Comparison of ENCODE assay signal across 9 cellular contexts in the genomic region with DNA sequence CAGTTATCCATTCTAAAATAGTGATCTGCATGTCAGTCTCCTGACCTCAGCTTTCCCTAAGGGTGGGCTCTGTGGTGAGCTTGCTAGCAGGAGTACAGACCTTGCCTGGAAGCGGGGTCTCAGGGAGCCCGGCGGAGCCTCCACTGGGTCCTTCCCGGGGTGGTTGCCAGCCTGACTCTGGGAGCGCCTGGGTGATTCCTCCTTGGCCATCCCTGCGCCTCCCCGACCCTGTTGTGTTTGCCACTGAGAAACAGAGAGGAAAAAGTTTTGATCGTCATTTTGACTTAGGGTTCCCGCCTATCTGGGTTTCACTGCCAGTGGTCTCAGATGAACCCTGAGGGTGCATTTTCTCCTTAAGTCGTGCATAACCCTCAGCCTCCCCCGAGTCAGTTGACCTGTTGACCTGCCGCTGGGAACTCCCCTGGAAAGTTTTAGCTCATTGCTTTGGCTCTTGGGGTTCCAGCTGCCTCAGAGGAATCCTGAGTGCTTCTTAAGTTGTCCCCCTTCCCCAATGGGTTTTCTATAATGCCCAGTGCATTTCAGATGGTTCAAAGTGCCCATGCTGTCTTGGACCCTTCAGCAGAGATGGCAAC.
DNase-seq lines count a peak whose midpoint lies in the region; ATAC-seq, FAIRE-seq and TF ChIP-seq lines count a peak whose summit lies in the region.
"Had no signal": no experiment of that assay in that cellular context is flagged by ENCODE, and none has a peak within 500 bp of the region (broad histone marks: within the 10 kb centered on the region; RNA-seq: fewer than 3 reads in every experiment).

No MANE protein-coding gene starts in this region.

- ATAC-seq in GM19452 (IDR thresholded peaks at IDR 0.05; ENCODE audit: unreplicated experiment), result peak; percentile 17
- peak; percentile 18 for ATAC-seq in HG03432 (IDR thresholded peaks at IDR 0.05; ENCODE audit: unreplicated experiment)
- peak; percentile 6 for ATAC-seq in foreskin keratinocyte
- no peak for ATAC-seq in GM19467 (IDR thresholded peaks at IDR 0.05; ENCODE audit: unreplicated experiment)

- TF ChIP-seq CTCF in foreskin keratinocyte (conservative IDR thresholded peaks at IDR 0.05), result no peak
- TF ChIP-seq CTCF in uterus (IDR thresholded peaks at IDR 0.05), result no peak

- no peak overlapping the region for H3K4me3 ChIP-seq in uterus

- no peaks in the 10 kb centered on the region for H3K9me3 ChIP-seq in uterus

- no peak for FAIRE-seq in GM12891 (lab: Jason Lieb, UNC)

- intact Hi-C loops in uterus (cut with DNase I; ENCODE audit: low total_unique reads), result no loop called here

- H3K27me3 ChIP-seq in foreskin keratinocyte (no peaks in the 10 kb centered on the region), uterus (no peaks in the 10 kb centered on the region)

- TF ChIP-seq POLR2A in uterus (IDR thresholded peaks at IDR 0.05) (no peak), GM12891 (IDR thresholded peaks at IDR 0.05; ENCODE audit: low read depth, low read length) (no peak)

- no peaks in the 10 kb centered on the region for H3K36me3 ChIP-seq in uterus

- DNase-seq in foreskin keratinocyte (no peak), uterus (peak; percentile 46 to 47), GM12891 (ENCODE audit: insufficient read length, low spot score) (no peak), hypothalamus (lab: John Stamatoyannopoulos, UW) (no peak)
- DNase-seq: NCI-H146; stimulated activated CD4-positive, alpha-beta T cell treated with anti-CD3 and anti-CD28 coated beads, Interleukin-2, amount 100 ng/mL, for 24 hours had no signal

- no peak overlapping the region for H3K27ac ChIP-seq in foreskin keratinocyte
- peak overlapping the region; percentile 64 to 77 for H3K27ac ChIP-seq in uterus

- peaks cover 41% of the 10 kb centered on the region for H3K4me1 ChIP-seq in foreskin keratinocyte
- H3K4me1 ChIP-seq in uterus, result no peaks in the 10 kb centered on the region

TF ChIP-seq in GM12891, 5 proteins besides CTCF, POLR2A, EP300 and RAD21:
- TF ChIP-seq POU2F2 (IDR thresholded peaks at IDR 0.05; ENCODE audit: low read depth, low read length), result no peak; the same call in 1 of the 2 replicates
- no peak for TF ChIP-seq POLR2AphosphoS5 (IDR thresholded peaks at IDR 0.05; ENCODE audit: low read depth, low read length)
- TF ChIP-seq TAF1 (IDR thresholded peaks at IDR 0.05; ENCODE audit: low read depth, low read length), result no peak
- no peak for TF ChIP-seq SPI1 (IDR thresholded peaks at IDR 0.05; ENCODE audit: low read depth, low read length)
- TF ChIP-seq PAX5 (IDR thresholded peaks at IDR 0.05; ENCODE audit: insufficient read depth, low read length, severe bottlenecking), result no peak

Comparison
In these comparisons a context has a peak if more than half of its experiments do, and no peak if none do; other contexts are left out.
1. DNase-seq: peak in uterus (2 of 2); none in foreskin keratinocyte (0 of 2), GM12891 (single experiment) and hypothalamus (0 of 51).